1 cellular context compared by ENCODE assay signal in genomic region chr3:58335432-58335947, GRCh38.
TF ChIP-seq lines count a peak whose summit lies in the region.

No MANE protein-coding gene starts in this region.

TF ChIP-seq in HepG2, 621 proteins besides CTCF, POLR2A, EP300 and RAD21:
- TF ChIP-seq ZNF20 (CRISPR knock-in tag; IDR thresholded peaks at IDR 0.05), result no peak
- TF ChIP-seq, protein P1, sequence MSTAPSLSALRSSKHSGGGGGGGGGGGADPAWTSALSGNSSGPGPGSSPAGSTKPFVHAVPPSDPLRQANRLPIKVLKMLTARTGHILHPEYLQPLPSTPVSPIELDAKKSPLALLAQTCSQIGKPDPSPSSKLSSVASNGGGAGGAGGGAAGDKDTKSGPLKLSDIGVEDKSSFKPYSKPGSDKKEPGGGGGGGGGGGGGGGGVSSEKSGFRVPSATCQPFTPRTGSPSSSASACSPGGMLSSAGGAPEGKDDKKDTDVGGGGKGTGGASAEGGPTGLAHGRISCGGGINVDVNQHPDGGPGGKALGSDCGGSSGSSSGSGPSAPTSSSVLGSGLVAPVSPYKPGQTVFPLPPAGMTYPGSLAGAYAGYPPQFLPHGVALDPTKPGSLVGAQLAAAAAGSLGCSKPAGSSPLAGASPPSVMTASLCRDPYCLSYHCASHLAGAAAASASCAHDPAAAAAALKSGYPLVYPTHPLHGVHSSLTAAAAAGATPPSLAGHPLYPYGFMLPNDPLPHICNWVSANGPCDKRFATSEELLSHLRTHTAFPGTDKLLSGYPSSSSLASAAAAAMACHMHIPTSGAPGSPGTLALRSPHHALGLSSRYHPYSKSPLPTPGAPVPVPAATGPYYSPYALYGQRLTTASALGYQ (CRISPR knock-in tag; IDR thresholded peaks at IDR 0.05), result no peak
- TF ChIP-seq CCDC6 (CRISPR knock-in tag; IDR thresholded peaks at IDR 0.05), result 0 out of 2 replicates have a peak, but pooled peaks have one; percentile 6
- TF ChIP-seq ZNF775 (CRISPR knock-in tag; IDR thresholded peaks at IDR 0.05; ENCODE audit: borderline replicate concordance), result no peak
